ENCODE assay signal across 21 cellular contexts in genomic region chr2:10542033-10542432, GRCh38.
"Had no signal": no experiment of that assay in that cellular context is flagged by ENCODE, and none has a peak within 500 bp of the region (broad histone marks: within the 10 kb centered on the region; RNA-seq: fewer than 3 reads in every experiment).

No MANE protein-coding gene starts in this region.

- DNase-seq: activated CD4-positive, alpha-beta memory T cell treated with anti-CD3 and anti-CD28 coated beads for 36 hours; activated CD4-positive, alpha-beta T cell treated with anti-CD3 and anti-CD28 coated beads, Interleukin-2, amount 10 ng/mL, durations not matched to agents 24 days and 14 days; activated CD4-positive, CD25-positive, alpha-beta regulatory T cell treated with anti-CD3 and anti-CD28 coated beads, Interleukin-2, amount 50 U/mL, for 72 hours; activated CD8-positive, alpha-beta memory T cell treated with anti-CD3 and anti-CD28 coated beads, Interleukin-2, amount 50 U/mL, for 4 hours; activated gamma-delta T cell; activated naive CD4-positive, alpha-beta T cell treated with anti-CD3 and anti-CD28 coated beads, Interleukin-2, amount 50 U/mL, for 16 hours; activated T-cell treated with anti-CD3 and anti-CD28 coated beads, Interleukin-2, amount 50 U/mL, for 24 hours; amniotic stem cell; central memory CD4-positive, alpha-beta T cell; foreskin fibroblast; head of caudate nucleus; hippocampal formation; left cardiac atrium; left ventricle myocardium superior; right cardiac atrium; stimulated activated CD4-positive, alpha-beta T cell treated with anti-CD3 and anti-CD28 coated beads, Interleukin-2, amount 100 ng/mL, for 48 hours; stimulated activated naive CD4-positive, alpha-beta T cell treated with Interleukin-2 at 50 U/mL for 16 hours; T-helper 9 cell had no signal

- H3K36me3 Mint-ChIP-seq: activated CD4-positive, alpha-beta memory T cell treated with anti-CD3 and anti-CD28 coated beads for 36 hours had no signal

- H3K9me3 Mint-ChIP-seq: activated CD4-positive, alpha-beta memory T cell treated with anti-CD3 and anti-CD28 coated beads for 36 hours; activated CD4-positive, alpha-beta T cell treated with anti-CD3 and anti-CD28 coated beads, Interleukin-2, amount 10 ng/mL, durations not matched to agents 24 days and 14 days; activated T-cell treated with anti-CD3 and anti-CD28 coated beads, Interleukin-2, amount 50 U/mL, for 24 hours; nephron had no signal

- H3K27me3 ChIP-seq: breast epithelium, tibial nerve had no signal

- H3K4me1 ChIP-seq: breast epithelium, tibial nerve had no signal

- H3K27ac Mint-ChIP-seq: activated CD4-positive, alpha-beta memory T cell treated with anti-CD3 and anti-CD28 coated beads for 36 hours; activated CD4-positive, alpha-beta T cell treated with anti-CD3 and anti-CD28 coated beads, Interleukin-2, amount 10 ng/mL, durations not matched to agents 24 days and 14 days; activated T-cell treated with anti-CD3 and anti-CD28 coated beads, Interleukin-2, amount 50 U/mL, for 24 hours; nephron had no signal

- H3K4me3 ChIP-seq: breast epithelium, tibial nerve had no signal

- H3K9me3 ChIP-seq: breast epithelium, tibial nerve had no signal

- H3K36me3 ChIP-seq: breast epithelium, tibial nerve had no signal

- H3K4me3 Mint-ChIP-seq: activated CD4-positive, alpha-beta memory T cell treated with anti-CD3 and anti-CD28 coated beads for 36 hours; activated CD4-positive, alpha-beta T cell treated with anti-CD3 and anti-CD28 coated beads, Interleukin-2, amount 10 ng/mL, durations not matched to agents 24 days and 14 days; activated T-cell treated with anti-CD3 and anti-CD28 coated beads, Interleukin-2, amount 50 U/mL, for 24 hours; nephron had no signal

- H3K4me1 Mint-ChIP-seq: nephron had no signal

- ATAC-seq: left cardiac atrium, left ventricle myocardium superior, right cardiac atrium had no signal

- H3K27ac ChIP-seq: breast epithelium, tibial nerve had no signal
